22 cellular contexts compared by ENCODE assay signal in genomic region chr7:26699761-26700160, GRCh38.
A peak's percentile ranks its signal among the peaks of the same experiment; 100 is the strongest.
DNase-seq lines count a peak whose midpoint lies in the region; ATAC-seq, FAIRE-seq and TF ChIP-seq lines count a peak whose summit lies in the region.
"Had no signal": no experiment of that assay in that cellular context is flagged by ENCODE, and none has a peak within 500 bp of the region (broad histone marks: within the 10 kb centered on the region; RNA-seq: fewer than 3 reads in every experiment).

No MANE protein-coding gene starts in this region.

- no peak overlapping the region for H3K4me2 ChIP-seq in mesendoderm (ENCODE audit: low read length)
- H3K4me2 ChIP-seq: SK-N-SH had no signal

- no peaks in the 10 kb centered on the region for H3K79me1 ChIP-seq in mesendoderm (ENCODE audit: low read length)

- DNase-seq in LoVo (ENCODE audit: low spot score), result peak; percentile 66
- DNase-seq in fibroblast of mammary gland (ENCODE audit: low read depth), result peak; percentile 67
- no peak for DNase-seq in pancreas
- no peak for DNase-seq in activated naive CD4-positive, alpha-beta T cell treated with Interleukin-2 at 50 U/mL for 16 hours
- no peak for DNase-seq in GDM1 (lab: John Stamatoyannopoulos, UW)
- DNase-seq in stimulated activated CD4-positive, alpha-beta T cell treated with anti-CD3 and anti-CD28 coated beads, Interleukin-4, amount 100 ng/mL, for 4 hours, result no peak
- DNase-seq in mesendoderm, result no peak
- DNase-seq: AML-193, DMS 273 treated with DMSO at 0.1 percent for 48 hours, GOT3, NCI-H1417, NCI-H187, NCI-H2107, NCI-H510A, NCI-H774, RPMI8226, SHP77 treated with DMSO at 0.1 percent for 48 hours, SK-N-SH had no signal

- TF ChIP-seq CTCF in fibroblast of mammary gland (conservative IDR thresholded peaks at IDR 0.05; ENCODE audit: control insufficient read depth, insufficient read depth, low read depth, low read length), result no peak
- TF ChIP-seq CTCF in pancreas (IDR thresholded peaks at IDR 0.05), result no peak

- H2BK120ac ChIP-seq in mesendoderm (ENCODE audit: low read depth, low read length), result no peak overlapping the region

- H4K5ac ChIP-seq in mesendoderm (ENCODE audit: low read length), result no peak overlapping the region

- H3K18ac ChIP-seq in mesendoderm (ENCODE audit: low read length), result no peak overlapping the region

- H3K27me3 ChIP-seq in pancreas (no peaks in the 10 kb centered on the region), mesendoderm (ENCODE audit: insufficient read depth, low read length, poor library complexity) (no peaks in the 10 kb centered on the region)

- H3K4me3 ChIP-seq in fibroblast of mammary gland (ENCODE audit: control insufficient read depth, low read depth, low read length) (no peak overlapping the region), pancreas (no peak overlapping the region), mesendoderm (ENCODE audit: low read length) (no peak overlapping the region)
- H3K4me3 ChIP-seq: K562 had no signal

- H3K23ac ChIP-seq in mesendoderm (ENCODE audit: low read length), result no peak overlapping the region

- H2BK5ac ChIP-seq in mesendoderm (ENCODE audit: low read length), result no peak overlapping the region

- no peak overlapping the region for H3K9ac ChIP-seq in mesendoderm (ENCODE audit: low read length)
- H3K9ac ChIP-seq: SK-N-SH had no signal

- H2BK15ac ChIP-seq in mesendoderm (replicated peaks; ENCODE audit: low read depth), result no peak overlapping the region

- no peaks in the 10 kb centered on the region for H3K4me1 ChIP-seq in pancreas
- H3K4me1 ChIP-seq in mesendoderm (ENCODE audit: control insufficient read depth, low read depth, low read length), result no peaks in the 10 kb centered on the region

- H3K56ac ChIP-seq in mesendoderm (ENCODE audit: low read length), result no peak overlapping the region

- H3K9me3 ChIP-seq in pancreas, result no peaks in the 10 kb centered on the region
- H3K9me3 ChIP-seq: SK-N-SH had no signal

- 57 to 74% methylated on average over 1 of the region's 1 CpG for WGBS in pancreas, 2 donors
- WGBS in mesendoderm (ENCODE audit: extremely low coverage, insufficient coverage, low lambda C conversion rate), result no CpG with 5 or more reads among the region's 1 CpG

- H4K8ac ChIP-seq in mesendoderm (ENCODE audit: low read depth, low read length), result no peak overlapping the region

- no peak overlapping the region for H2AK5ac ChIP-seq in mesendoderm (ENCODE audit: low read length)

- intact Hi-C loops in pancreas (cut with DNase I), result no loop called here

- H3K36me3 ChIP-seq in pancreas (no peaks in the 10 kb centered on the region), mesendoderm (ENCODE audit: control insufficient read depth, insufficient read depth, low read length) (no peaks in the 10 kb centered on the region)

- peak in 1 of 4 donors; percentile 36 for ATAC-seq in pancreas
- ATAC-seq: K562 had no signal

- no peak overlapping the region for H3K27ac ChIP-seq in pancreas
- H3K27ac ChIP-seq in mesendoderm (ENCODE audit: low read depth, low read length), result no peak overlapping the region
- H3K27ac ChIP-seq: C4-2B had no signal

- FAIRE-seq in pancreas (lab: Jason Lieb, UNC), result peak; percentile 17
- FAIRE-seq: GM12891, GM18507, K562 had no signal

- H3K79me2 ChIP-seq in mesendoderm (ENCODE audit: control insufficient read depth, insufficient read depth, low read length), result no peaks in the 10 kb centered on the region

- no peak overlapping the region for H3K4ac ChIP-seq in mesendoderm (ENCODE audit: low read depth, low read length)

Comparison
In these comparisons a context has a peak if more than half of its experiments do, and no peak if none do; other contexts are left out.
1. DNase-seq: peak in LoVo (single experiment) and fibroblast of mammary gland (single experiment); none in pancreas (0 of 6), activated naive CD4-positive, alpha-beta T cell treated with Interleukin-2 at 50 U/mL for 16 hours (single experiment), GDM1 (single experiment), stimulated activated CD4-positive, alpha-beta T cell treated with anti-CD3 and anti-CD28 coated beads, Interleukin-4, amount 100 ng/mL, for 4 hours (0 of 2) and mesendoderm (single experiment).